ENCODE assay signal across 8 cellular contexts in the genomic region with DNA sequence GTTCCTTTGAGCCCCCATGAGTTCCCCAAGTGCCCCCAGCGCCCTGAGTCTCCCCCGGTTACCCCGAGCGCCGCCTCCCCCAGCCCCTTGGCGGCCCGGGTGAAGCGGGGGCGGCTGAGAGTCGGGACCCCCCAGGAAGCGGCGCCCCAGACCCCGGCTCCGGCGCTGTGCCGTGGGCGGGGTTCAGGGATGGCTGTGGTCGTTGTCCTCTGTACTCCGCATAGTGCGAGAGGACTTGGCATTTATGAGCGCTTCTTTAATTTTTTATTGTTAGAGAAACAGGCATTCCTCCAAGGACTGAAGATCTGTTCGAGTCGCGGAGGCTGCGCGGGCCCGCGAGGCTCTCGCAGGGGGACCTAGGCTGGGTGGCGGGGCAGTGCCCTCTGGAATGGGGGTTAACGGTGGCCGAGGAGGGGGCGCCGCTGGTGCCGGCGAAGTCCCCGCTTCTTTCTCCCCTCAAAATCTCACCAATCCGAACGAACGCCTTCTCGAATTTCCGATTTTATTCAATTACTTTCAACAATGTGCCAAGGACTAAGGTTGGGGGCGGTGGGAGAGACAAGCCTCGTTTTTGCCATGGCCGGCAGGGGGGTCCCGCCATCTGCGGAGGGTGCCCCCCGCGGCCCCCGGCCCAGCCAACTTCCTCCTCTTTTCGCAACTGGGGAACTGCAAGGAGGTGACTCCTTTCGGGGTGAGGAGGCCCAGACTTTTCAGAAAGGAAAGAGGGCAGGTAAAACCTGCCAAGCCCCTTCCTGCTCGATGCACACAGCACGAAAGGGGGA. TPM values are rescaled to one million over a fixed set of nuclear protein-coding genes. Genes with fewer than 3 reads are reported as not detected.
DNase-seq lines count a peak whose midpoint lies in the region; ATAC-seq and TF ChIP-seq lines count a peak whose summit lies in the region.

No MANE protein-coding gene starts in this region.

- peak overlapping the region; percentile 58 to 76 (median 65) for H3K4me3 ChIP-seq in BLaER1 treated with 17β-estradiol and CSF1 and Interleukin-3, amounts not matched to agents 10 nM and 100 nM
- H3K4me3 ChIP-seq in MM.1S (ENCODE audit: low read length): peak overlapping the region; percentile 64
- H3K4me3 ChIP-seq in dorsolateral prefrontal cortex: peak overlapping the region; percentile 36 to 76 (median 60)

- no peak overlapping the region for H3K27ac Mint-ChIP-seq in natural killer cell

- H3K9me3 Mint-ChIP-seq in natural killer cell: no peaks in the 10 kb centered on the region

- intact Hi-C loops in dorsolateral prefrontal cortex (cut with DNase I): loop anchor here in 1 of 2 donors (10.0 kb wide), 1 partner anchor 521 kb away; no protein-coding TSS in a partner anchor
- intact Hi-C loops in natural killer cell (cut with micrococcal nuclease): no loop called here

- H3F3A ChIP-seq in MM.1S (ENCODE audit: insufficient read depth, low read length): no peaks in the 10 kb centered on the region

- H3K36me3 Mint-ChIP-seq in natural killer cell: no peaks in the 10 kb centered on the region

- DNase-seq in MM.1S (no peak), dorsolateral prefrontal cortex (no peak), natural killer cell (no peak), CD1c-positive myeloid dendritic cell (ENCODE audit: extremely low spot score) (no peak), pons (ENCODE audit: low spot score) (no peak)

- peaks cover 71 to 88% (median 81%) of the 10 kb centered on the region in 11 experiments for H3K27me3 ChIP-seq in BLaER1 treated with 17β-estradiol and CSF1 and Interleukin-3, amounts not matched to agents 10 nM and 100 nM
- H3K27me3 ChIP-seq in MM.1S (replicated peaks; ENCODE audit: insufficient read depth, low read length) (no peaks in the 10 kb centered on the region; the same call in 1 of the 2 replicates), dorsolateral prefrontal cortex (peaks cover 0 to 61% (median 45%) of the 10 kb centered on the region in 45 donors)

- peak overlapping the region; percentile 55 for H3K4me3 Mint-ChIP-seq in natural killer cell

- peaks cover 19 to 38% (median 26%) of the 10 kb centered on the region in 10 experiments for H3K4me1 ChIP-seq in BLaER1 treated with 17β-estradiol and CSF1 and Interleukin-3, amounts not matched to agents 10 nM and 100 nM
- 0 out of 2 replicates have a peak, but pooled peaks cover 5% of the 10 kb centered on the region for H3K4me1 ChIP-seq in MM.1S (ENCODE audit: low read length)

- H3K79me2 ChIP-seq in MM.1S (ENCODE audit: low read length): peaks cover 24% of the 10 kb centered on the region

- H3K9me3 ChIP-seq in BLaER1 treated with 17β-estradiol and CSF1 and Interleukin-3, amounts not matched to agents 10 nM and 100 nM (replicated peaks in 1 of 11): peaks cover 0 to 6% (median 0%) of the 10 kb centered on the region in 11 experiments; a peak in 2 of 22 replicates
- H3K9me3 ChIP-seq in MM.1S (replicated peaks; ENCODE audit: insufficient read depth, low read length): no peaks in the 10 kb centered on the region

- ATAC-seq in natural killer cell: no peak
- ATAC-seq in HG02884 (IDR thresholded peaks at IDR 0.05; ENCODE audit: unreplicated experiment): no peak
- no peak for ATAC-seq in HG03565 (IDR thresholded peaks at IDR 0.05; ENCODE audit: unreplicated experiment)

- H3K27ac ChIP-seq in BLaER1 treated with 17β-estradiol and CSF1 and Interleukin-3, amounts not matched to agents 10 nM and 100 nM: no peak overlapping the region
- H3K27ac ChIP-seq in MM.1S (ENCODE audit: low read length) (no peak overlapping the region), dorsolateral prefrontal cortex (no peak overlapping the region)

- peak overlapping the region in 6 of 11 experiments; percentile 5 to 69 (median 46); a peak in 9 of 22 replicates for H3K9ac ChIP-seq in BLaER1 treated with 17β-estradiol and CSF1 and Interleukin-3, amounts not matched to agents 10 nM and 100 nM
- peak overlapping the region; percentile 72; the same call in 1 of the 2 replicates for H3K9ac ChIP-seq in MM.1S (ENCODE audit: low read length)

- H3K9me2 ChIP-seq in MM.1S (replicated peaks; ENCODE audit: insufficient read depth, low read length): no peaks in the 10 kb centered on the region

- peak overlapping the region; percentile 72 for H2AFZ ChIP-seq in MM.1S (ENCODE audit: low read length)

- H3K4me1 Mint-ChIP-seq in natural killer cell: peaks cover 14 to 18% of the 10 kb centered on the region in 2 donors

- H4K20me1 ChIP-seq in BLaER1 treated with 17β-estradiol and CSF1 and Interleukin-3, amounts not matched to agents 10 nM and 100 nM: peaks cover 0 to 31% (median 16%) of the 10 kb centered on the region in 11 experiments; a peak in 15 of 22 replicates
- no peaks in the 10 kb centered on the region for H4K20me1 ChIP-seq in MM.1S (ENCODE audit: insufficient read depth, low read length)

- H3K4me2 ChIP-seq in BLaER1 treated with 17β-estradiol and CSF1 and Interleukin-3, amounts not matched to agents 10 nM and 100 nM: peak overlapping the region; percentile 95 to 99 (median 97)
- H3K4me2 ChIP-seq in MM.1S (ENCODE audit: low read depth, low read length): peak overlapping the region; percentile 85

- H3K27me3 Mint-ChIP-seq in natural killer cell (ENCODE audit: low read depth in 2 of 2): peaks cover 61 to 69% of the 10 kb centered on the region in 2 donors

- H3K36me3 ChIP-seq in BLaER1 treated with 17β-estradiol and CSF1 and Interleukin-3, amounts not matched to agents 10 nM and 100 nM: no peaks in the 10 kb centered on the region
- no peaks in the 10 kb centered on the region for H3K36me3 ChIP-seq in MM.1S (replicated peaks; ENCODE audit: insufficient read depth, low read length)

- TF ChIP-seq CTCF in MM.1S (IDR thresholded peaks at IDR 0.05; ENCODE audit: low read length) (no peak), dorsolateral prefrontal cortex (IDR thresholded peaks at IDR 0.05 in 54 of 56, conservative IDR thresholded peaks at IDR 0.05 in 2 of 56; ENCODE audit: low read depth in 1 of 56, partially characterized antibody in 56 of 56) (no peak), natural killer cell (IDR thresholded peaks at IDR 0.05) (no peak)

RNA-seq across cellular contexts. Expression of gene GJB2, which starts 0.6 kb away (rescaled TPM):
- total RNA-seq in dorsolateral prefrontal cortex: 1 to 10 TPM in 82 of 120 experiments, under 1 TPM in 36, not detected in 2; 0.29 to 7.3 (median 1.4) TPM
- under 1 TPM in 1 of 3 donors, not detected in 2; 0.40 TPM for total RNA-seq in natural killer cell

RNA-seq across cellular contexts. Expression of gene GJA3, which starts 32.5 kb away (rescaled TPM):
- total RNA-seq in dorsolateral prefrontal cortex (under 1 TPM in 24 of 120 experiments, not detected in 96; 0.07 to 0.24 (median 0.12) TPM), natural killer cell (under 1 TPM in 1 of 3 donors, not detected in 2; 0.18 TPM)

RNA-seq across cellular contexts. Expression of gene GJB6, which starts 38.8 kb away (rescaled TPM):
- total RNA-seq in dorsolateral prefrontal cortex: 100 to 1,000 TPM in 17 of 120 experiments, 10 to 100 TPM in 102, 1 to 10 TPM in 1; 9.8 to 193 (median 60.5) TPM
- total RNA-seq in natural killer cell: 1 to 10 TPM in 1 of 3 donors, under 1 TPM in 2; 0.23 to 1.3 (median 0.26) TPM

Comparison
In these comparisons a context has a peak if more than half of its experiments do, and no peak if none do; other contexts are left out.
1. RNA of gene GJB6, which starts 38.8 kb away (total RNA-seq): 9.8 to 193 TPM in dorsolateral prefrontal cortex; 0.23 to 1.3 TPM in natural killer cell; every median in the first group is over 4 times any median in the second.
2. Peak in every context shown above with its lines, with median percentiles within 50 percentile points of each other: H3K4me3 ChIP-seq.